24 cellular contexts compared by ENCODE assay signal in the genomic region with DNA sequence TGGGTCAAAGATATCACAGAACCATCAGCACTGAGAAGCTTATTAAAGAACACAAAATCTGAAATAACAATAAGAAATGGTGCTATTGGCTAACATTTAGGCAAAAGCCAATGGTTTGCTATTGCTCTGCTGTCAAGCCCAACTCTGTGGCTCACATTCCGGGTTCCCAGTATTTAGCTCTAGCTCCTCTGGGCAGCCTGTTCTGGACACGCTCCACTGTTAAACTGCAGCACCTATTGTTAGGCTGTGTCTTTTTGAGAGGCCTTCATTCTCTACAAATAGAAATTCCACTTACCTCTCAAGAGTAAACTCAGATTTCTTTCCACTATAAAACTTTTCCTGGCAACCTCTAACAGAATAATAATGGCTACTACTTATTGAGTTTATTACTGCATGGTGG. TPM values are rescaled to one million over a fixed set of nuclear protein-coding genes. Genes with fewer than 3 reads are reported as not detected.
"Had no signal": no experiment of that assay in that cellular context is flagged by ENCODE, and none has a peak within 500 bp of the region (broad histone marks: within the 10 kb centered on the region; RNA-seq: fewer than 3 reads in every experiment).

No MANE protein-coding gene starts in this region.

- FAIRE-seq: HTR-8/SVneo had no signal

- DNase-seq: KBM-7, MV-4-11, NCI-H1048, NCI-H1105, NCI-H1436 treated with DMSO at 0.1 percent for 48 hours, NCI-H1694, NCI-H1930, NCI-H2081, NCI-H2107, NCI-H2171 treated with DMSO at 0.1 percent for 48 hours, NCI-H446, NCI-H510A, NCI-H524 treated with DMSO at 0.1 percent for 48 hours, PC-3, SHP77, SK-N-SH, SW 1271, T-cell had no signal

- H3K27ac ChIP-seq: HL-60, RWPE1 had no signal

- H3K9ac ChIP-seq: SK-N-SH had no signal

- ATAC-seq: Panc1, PC-3, T-cell had no signal

- H3K9me3 ChIP-seq: SK-N-SH had no signal

- H3K4me2 ChIP-seq: SK-N-SH had no signal

RNA-seq across cellular contexts. Expression of a gene that starts 3.7 kb away (rescaled TPM):
- total RNA-seq: LHCN-M2, MCF 10A, PC-3 had no signal
- polyA plus RNA-seq: SK-N-SH had no signal
